ENCODE assay signal across 28 cellular contexts in the genomic region with DNA sequence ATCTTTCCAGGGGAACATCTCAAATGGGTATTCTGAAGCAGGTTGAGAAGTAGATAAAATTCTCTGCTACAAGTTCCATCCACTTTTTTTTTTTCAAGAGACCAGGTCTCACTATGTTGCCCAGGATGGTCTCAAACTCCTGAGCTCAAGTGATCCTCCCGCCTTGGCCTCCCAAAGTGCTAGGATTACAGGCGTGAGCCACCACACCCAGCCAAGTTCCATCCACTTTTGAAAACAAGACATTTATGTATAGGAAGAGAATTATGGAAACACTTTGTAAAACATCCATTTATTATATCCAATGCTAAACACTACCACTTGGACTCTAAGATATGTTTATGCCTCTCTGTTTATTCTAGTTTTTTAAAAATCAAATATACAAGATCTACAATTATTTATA. TPM values are rescaled to one million over a fixed set of nuclear protein-coding genes. Genes with fewer than 3 reads are reported as not detected.
DNase-seq lines count a peak whose midpoint lies in the region; ATAC-seq, FAIRE-seq and TF ChIP-seq lines count a peak whose summit lies in the region.
"Had no signal": no experiment of that assay in that cellular context is flagged by ENCODE, and none has a peak within 500 bp of the region (broad histone marks: within the 10 kb centered on the region; RNA-seq: fewer than 3 reads in every experiment).

No MANE protein-coding gene starts in this region.

- H3K4me3 ChIP-seq in kidney (ENCODE audit: low read length in 2 of 2): no peak overlapping the region
- H3K4me3 ChIP-seq: esophagus muscularis mucosa, GM23338, lower lobe of right lung, skin epidermis, thyroid gland had no signal

- H3K4me1 Mint-ChIP-seq in natural killer cell (peaks cover 68% of the 10 kb centered on the region in 2 donors), IgD-negative memory B cell (peaks cover 19 to 52% (median 33%) of the 10 kb centered on the region in 3 donors), type B pancreatic cell (ENCODE audit: unreplicated experiment) (no peaks in the 10 kb centered on the region)
- H3K4me1 Mint-ChIP-seq in natural killer cell treated with Interleukin-12 subunit alpha and Interleukin-12 subunit beta and Interleukin-15 and Interleukin-18, amount 100 ng/mL, for 72 hours (ENCODE audit: low read depth in 2 of 2): peaks cover 52 to 65% of the 10 kb centered on the region in 2 donors
- H3K4me1 Mint-ChIP-seq in activated naive CD8-positive, alpha-beta T cell treated with anti-CD3 and anti-CD28 coated beads, Interleukin-2, amount 50 U/mL, for 24 hours: peaks cover 76% of the 10 kb centered on the region

- DNase-seq in natural killer cell (no peak), type B pancreatic cell (ENCODE audit: extremely low spot score, unreplicated experiment) (no peak), GM20000 (ENCODE audit: low spot score) (no peak), kidney (no peak), NCI-H82 treated with DMSO at 0.1 percent for 48 hours (lab: John Stamatoyannopoulos, UW; ENCODE audit: unreplicated experiment) (no peak)
- no peak for DNase-seq in natural killer cell treated with Interleukin-12 subunit alpha and Interleukin-12 subunit beta and Interleukin-15 and Interleukin-18, amount 100 ng/mL, for 72 hours (ENCODE audit: low spot score)
- DNase-seq in activated naive CD8-positive, alpha-beta T cell treated with anti-CD3 and anti-CD28 coated beads, Interleukin-2, amount 50 U/mL, for 24 hours: no peak
- DNase-seq: activated CD4-positive, alpha-beta T cell treated with anti-CD3 and anti-CD28 coated beads, Interleukin-2, amount 50 U/mL, for 4 hours; activated T-cell treated with anti-CD3 and anti-CD28 coated beads, Interleukin-2, amount 50 U/mL, for 48 hours; effector memory CD8-positive, alpha-beta T cell; islet precursor cell; lower lobe of right lung; NCI-H1417 treated with DMSO at 0.1 percent for 48 hours; NK-92 treated with Interleukin-12 subunit alpha and Interleukin-12 subunit beta, amount 100 ng/mL, for 24 hours; stimulated activated CD4-positive, alpha-beta T cell treated with anti-CD3 and anti-CD28 coated beads, Interleukin-2, amount 100 ng/mL, for 24 hours; stimulated activated naive CD4-positive, alpha-beta T cell; T-helper 1 cell; thyroid gland had no signal

- TF ChIP-seq CTCF in natural killer cell (IDR thresholded peaks at IDR 0.05) (no peak), type B pancreatic cell (conservative IDR thresholded peaks at IDR 0.05) (no peak), GM20000 (IDR thresholded peaks at IDR 0.05; ENCODE audit: extremely low read depth, missing control alignments) (no peak), kidney (IDR thresholded peaks at IDR 0.05; ENCODE audit: borderline replicate concordance, extremely low read depth, insufficient read depth) (no peak)

- no peak overlapping the region for H3K9ac ChIP-seq in kidney (ENCODE audit: low read length in 2 of 2)

- intact Hi-C loops in natural killer cell (cut with micrococcal nuclease): loop anchor here (1.0 to 2.0 kb wide), 2 partner anchors 10 to 14 kb away; no protein-coding TSS in a partner anchor
- intact Hi-C loops in kidney (cut with DNase I): no loop called here

- H3K27ac Mint-ChIP-seq in natural killer cell: peak overlapping the region; percentile 40 to 88
- H3K27ac Mint-ChIP-seq in natural killer cell treated with Interleukin-12 subunit alpha and Interleukin-12 subunit beta and Interleukin-15 and Interleukin-18, amount 100 ng/mL, for 72 hours: peak overlapping the region in 1 of 2 donors; percentile 29
- H3K27ac Mint-ChIP-seq in IgD-negative memory B cell: peak overlapping the region in 2 of 3 donors; percentile 31 to 86
- peak overlapping the region; percentile 39 for H3K27ac Mint-ChIP-seq in activated naive CD8-positive, alpha-beta T cell treated with anti-CD3 and anti-CD28 coated beads, Interleukin-2, amount 50 U/mL, for 24 hours
- H3K27ac Mint-ChIP-seq in type B pancreatic cell: peak overlapping the region; percentile 46
- H3K27ac Mint-ChIP-seq: GM23338 had no signal

- peaks cover 43% of the 10 kb centered on the region for H3K36me3 Mint-ChIP-seq in natural killer cell
- peaks cover 64% of the 10 kb centered on the region for H3K36me3 Mint-ChIP-seq in natural killer cell treated with Interleukin-12 subunit alpha and Interleukin-12 subunit beta and Interleukin-15 and Interleukin-18, amount 100 ng/mL, for 72 hours
- H3K36me3 Mint-ChIP-seq in IgD-negative memory B cell: peaks cover 4% of the 10 kb centered on the region
- H3K36me3 Mint-ChIP-seq in activated naive CD8-positive, alpha-beta T cell treated with anti-CD3 and anti-CD28 coated beads, Interleukin-2, amount 50 U/mL, for 24 hours (ENCODE audit: low read depth): peaks cover 93% of the 10 kb centered on the region
- H3K36me3 Mint-ChIP-seq in type B pancreatic cell: peaks cover 53% of the 10 kb centered on the region

- no peak overlapping the region for H3K4me3 Mint-ChIP-seq in natural killer cell
- H3K4me3 Mint-ChIP-seq in natural killer cell treated with Interleukin-12 subunit alpha and Interleukin-12 subunit beta and Interleukin-15 and Interleukin-18, amount 100 ng/mL, for 72 hours: no peak overlapping the region
- no peak overlapping the region for H3K4me3 Mint-ChIP-seq in IgD-negative memory B cell
- H3K4me3 Mint-ChIP-seq in activated naive CD8-positive, alpha-beta T cell treated with anti-CD3 and anti-CD28 coated beads, Interleukin-2, amount 50 U/mL, for 24 hours: no peak overlapping the region
- no peak overlapping the region for H3K4me3 Mint-ChIP-seq in type B pancreatic cell
- H3K4me3 Mint-ChIP-seq: brain; effector memory CD8-positive, alpha-beta T cell; GM23338 had no signal

- peaks cover 0 to 5% of the 10 kb centered on the region in 2 donors for H3K4me1 ChIP-seq in kidney (ENCODE audit: control insufficient read depth in 1 of 2, insufficient read depth in 1 of 2, low read depth in 1 of 2, low read length in 2 of 2)

- FAIRE-seq in kidney (lab: Jason Lieb, UNC): no peak
- FAIRE-seq: colon, frontal cortex, GM19239 had no signal

- H3K27me3 Mint-ChIP-seq in natural killer cell (ENCODE audit: low read depth in 2 of 2): no peaks in the 10 kb centered on the region
- no peaks in the 10 kb centered on the region for H3K27me3 Mint-ChIP-seq in natural killer cell treated with Interleukin-12 subunit alpha and Interleukin-12 subunit beta and Interleukin-15 and Interleukin-18, amount 100 ng/mL, for 72 hours
- no peaks in the 10 kb centered on the region for H3K27me3 Mint-ChIP-seq in IgD-negative memory B cell
- H3K27me3 Mint-ChIP-seq in activated naive CD8-positive, alpha-beta T cell treated with anti-CD3 and anti-CD28 coated beads, Interleukin-2, amount 50 U/mL, for 24 hours: no peaks in the 10 kb centered on the region
- H3K27me3 Mint-ChIP-seq in type B pancreatic cell: no peaks in the 10 kb centered on the region
- H3K27me3 Mint-ChIP-seq: brain; effector memory CD8-positive, alpha-beta T cell had no signal

- H3K9me3 Mint-ChIP-seq in natural killer cell (no peaks in the 10 kb centered on the region), IgD-negative memory B cell (no peaks in the 10 kb centered on the region), type B pancreatic cell (no peaks in the 10 kb centered on the region)
- H3K9me3 Mint-ChIP-seq in natural killer cell treated with Interleukin-12 subunit alpha and Interleukin-12 subunit beta and Interleukin-15 and Interleukin-18, amount 100 ng/mL, for 72 hours: no peaks in the 10 kb centered on the region
- H3K9me3 Mint-ChIP-seq in activated naive CD8-positive, alpha-beta T cell treated with anti-CD3 and anti-CD28 coated beads, Interleukin-2, amount 50 U/mL, for 24 hours: no peaks in the 10 kb centered on the region
- H3K9me3 Mint-ChIP-seq: brain; effector memory CD8-positive, alpha-beta T cell; GM23338 had no signal

- no peaks in the 10 kb centered on the region for H3K9me3 ChIP-seq in kidney (ENCODE audit: control insufficient read depth in 1 of 2, low read length in 2 of 2)
- H3K9me3 ChIP-seq: esophagus muscularis mucosa, lower lobe of right lung, neutrophil, thyroid gland had no signal

- H3K36me3 ChIP-seq in kidney (ENCODE audit: control insufficient read depth in 1 of 2, insufficient read depth in 2 of 2, low read length in 2 of 2): peaks cover 23 to 33% of the 10 kb centered on the region in 2 donors

- H3K27ac ChIP-seq in kidney (ENCODE audit: low read depth in 2 of 2, low read length in 2 of 2): no peak overlapping the region
- H3K27ac ChIP-seq: lower lobe of right lung, skin epidermis, thyroid gland had no signal

- ATAC-seq in natural killer cell: no peak
- ATAC-seq in natural killer cell treated with Interleukin-12 subunit alpha and Interleukin-12 subunit beta and Interleukin-15 and Interleukin-18, amount 100 ng/mL, for 72 hours: no peak
- ATAC-seq in activated naive CD8-positive, alpha-beta T cell treated with anti-CD3 and anti-CD28 coated beads, Interleukin-2, amount 50 U/mL, for 24 hours: no peak
- ATAC-seq: effector memory CD8-positive, alpha-beta T cell; GM23338; lower lobe of right lung; Panc1 had no signal

RNA-seq across cellular contexts. Expression of a gene that starts 13.4 kb away (rescaled TPM):
- total RNA-seq in natural killer cell: 100 to 1,000 TPM; 467 to 603 (median 504) TPM
- 100 to 1,000 TPM; 403 to 475 TPM for total RNA-seq in natural killer cell treated with Interleukin-12 subunit alpha and Interleukin-12 subunit beta and Interleukin-15 and Interleukin-18, amount 100 ng/mL, for 72 hours
- polyA plus RNA-seq in IgD-negative memory B cell: 339 TPM
- total RNA-seq in type B pancreatic cell (ENCODE audit: low replicate concordance): 328 and 485 TPM in 2 replicates
- total RNA-seq in kidney: 329 TPM
- polyA plus RNA-seq in kidney (ENCODE audit: insufficient read depth, low read depth, low replicate concordance): 153 TPM

RNA-seq across cellular contexts. Expression of a gene that starts 15.4 kb away (rescaled TPM):
- total RNA-seq in natural killer cell (10 to 100 TPM; 24.3 to 25.4 (median 24.9) TPM), type B pancreatic cell (ENCODE audit: low replicate concordance) (22.7 TPM in 2 replicates), kidney (45.4 TPM)
- 10 to 100 TPM; 21.3 to 31.4 TPM for total RNA-seq in natural killer cell treated with Interleukin-12 subunit alpha and Interleukin-12 subunit beta and Interleukin-15 and Interleukin-18, amount 100 ng/mL, for 72 hours
- polyA plus RNA-seq in IgD-negative memory B cell (36.9 TPM), kidney (ENCODE audit: insufficient read depth, low read depth, low replicate concordance) (171 TPM)
